In the genomic region with DNA sequence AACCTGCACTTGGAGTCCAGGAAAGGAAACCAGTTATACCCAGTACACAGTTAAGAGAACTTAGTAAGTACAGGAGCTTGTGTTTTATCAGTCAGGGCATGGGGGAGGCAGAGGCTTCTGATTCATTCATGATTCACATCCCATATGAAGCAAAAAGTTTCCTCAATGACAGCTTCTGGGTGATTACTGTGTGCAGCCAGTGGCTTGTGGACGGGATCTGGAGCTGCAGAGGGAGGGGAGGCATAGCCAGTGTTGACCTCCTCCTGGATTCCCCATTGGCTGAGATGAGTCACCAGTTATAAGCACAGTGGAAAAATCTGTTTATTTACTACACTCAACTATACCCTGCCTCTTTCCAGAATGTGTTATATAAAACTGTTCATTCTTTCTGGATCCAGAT, we compare ENCODE assay signal across 8 cellular contexts. TPM values are rescaled to one million over a fixed set of nuclear protein-coding genes. Genes with fewer than 3 reads are reported as not detected.
A peak's percentile ranks its signal among the peaks of the same experiment; 100 is the strongest.
DNase-seq lines count a peak whose midpoint lies in the region; ATAC-seq and TF ChIP-seq lines count a peak whose summit lies in the region.

No MANE protein-coding gene starts in this region.

- H3K4me3 ChIP-seq in HEK293 (ENCODE audit: low read depth, low read length) (no peak overlapping the region), left lung (no peak overlapping the region), colonic mucosa (no peak overlapping the region)

- POLR2A ChIA-PET in HEK293 (lab: Yijun Ruan, JAX): no interaction called here

- peaks cover 22% of the 10 kb centered on the region for H3K4me1 Mint-ChIP-seq in activated T-cell treated with anti-CD3 and anti-CD28 coated beads, Interleukin-2, amount 50 U/mL, for 72 hours (ENCODE audit: low read depth)

- H3K4me3 Mint-ChIP-seq in activated T-cell treated with anti-CD3 and anti-CD28 coated beads, Interleukin-2, amount 50 U/mL, for 72 hours: peak overlapping the region; percentile 18 to 19

- intact Hi-C loops in left lung (cut with DNase I) (no loop called here), colonic mucosa (cut with DNase I) (no loop called here)

- no peak overlapping the region for H3K9ac ChIP-seq in colonic mucosa (ENCODE audit: low read depth in 2 of 2, low read length in 2 of 2)

- H3K27ac Mint-ChIP-seq in activated T-cell treated with anti-CD3 and anti-CD28 coated beads, Interleukin-2, amount 50 U/mL, for 72 hours: no peak overlapping the region

- DNase-seq in 8988T (peak; percentile 21), left lung (peak in 1 of 2 donors; percentile 67), cerebellar cortex (ENCODE audit: low spot score) (no peak), colonic mucosa (no peak)
- DNase-seq in activated T-cell treated with anti-CD3 and anti-CD28 coated beads, Interleukin-2, amount 50 U/mL, for 72 hours: peak; percentile 63 to 75

- no peaks in the 10 kb centered on the region for H3K4me1 ChIP-seq in HEK293 (ENCODE audit: control insufficient read depth, insufficient read depth, low read length)
- H3K4me1 ChIP-seq in left lung: peaks cover 5 to 7% of the 10 kb centered on the region in 2 donors
- H3K4me1 ChIP-seq in colonic mucosa: no peaks in the 10 kb centered on the region

- H3K9me3 ChIP-seq in HEK293 (ENCODE audit: control insufficient read depth, insufficient read depth, low read depth, low read length): no peaks in the 10 kb centered on the region
- H3K9me3 ChIP-seq in left lung: no peaks in the 10 kb centered on the region
- no peaks in the 10 kb centered on the region for H3K9me3 ChIP-seq in colonic mucosa

- H3K27me3 Mint-ChIP-seq in activated T-cell treated with anti-CD3 and anti-CD28 coated beads, Interleukin-2, amount 50 U/mL, for 72 hours (ENCODE audit: low read depth): no peaks in the 10 kb centered on the region

- H3K36me3 Mint-ChIP-seq in activated T-cell treated with anti-CD3 and anti-CD28 coated beads, Interleukin-2, amount 50 U/mL, for 72 hours (ENCODE audit: insufficient read depth in 2 of 2): peaks cover 0 to 2% of the 10 kb centered on the region in 2 donors

- CTCF ChIA-PET in HEK293 (lab: Yijun Ruan, JAX): interaction anchor here (0.6 kb wide), 1 partner anchor 33 kb away, joined by 3 read pairs; no protein-coding TSS in a partner anchor

- H3K27me3 ChIP-seq in left lung (no peaks in the 10 kb centered on the region), colonic mucosa (no peaks in the 10 kb centered on the region)

- no peak for TF ChIP-seq CTCF in HEK293 (tag by site-specific recombination; IDR thresholded peaks at IDR 0.05)
- TF ChIP-seq CTCF in left lung (IDR thresholded peaks at IDR 0.05): no peak
- no peak for TF ChIP-seq CTCF in colonic mucosa (IDR thresholded peaks at IDR 0.05)

- H3K36me3 ChIP-seq in HEK293 (ENCODE audit: control insufficient read depth in 2 of 2, insufficient read depth in 1 of 2, low read length in 2 of 2): no peaks in the 10 kb centered on the region
- H3K36me3 ChIP-seq in left lung: no peaks in the 10 kb centered on the region
- no peaks in the 10 kb centered on the region for H3K36me3 ChIP-seq in colonic mucosa

- ATAC-seq in activated T-cell treated with anti-CD3 and anti-CD28 coated beads, Interleukin-2, amount 50 U/mL, for 72 hours (replicated peaks in 1 of 2): peak; percentile 99
- peak; percentile 93 for ATAC-seq in left lung
- ATAC-seq in GM19397 (IDR thresholded peaks at IDR 0.05; ENCODE audit: unreplicated experiment): no peak
- no peak for ATAC-seq in GM18861 (IDR thresholded peaks at IDR 0.05; ENCODE audit: unreplicated experiment)

- H3K27ac ChIP-seq in HEK293 (ENCODE audit: extremely low read depth, low read depth, low read length) (no peak overlapping the region), left lung (no peak overlapping the region), colonic mucosa (no peak overlapping the region)

- peaks cover 0 to 4% of the 10 kb centered on the region in 2 donors for H3K9me3 Mint-ChIP-seq in activated T-cell treated with anti-CD3 and anti-CD28 coated beads, Interleukin-2, amount 50 U/mL, for 72 hours

TF ChIP-seq in HEK293, 187 proteins besides CTCF, POLR2A, EP300 and RAD21:
- TF ChIP-seq ZBTB20 (tag by site-specific recombination; IDR thresholded peaks at IDR 0.05) (no peak), OSR2 (tag by site-specific recombination; IDR thresholded peaks at IDR 0.05) (peak; percentile 33; the same call in 1 of the 2 replicates)

RNA-seq across cellular contexts. Expression of a gene that starts 17.7 kb away (rescaled TPM):
- total RNA-seq in activated T-cell treated with anti-CD3 and anti-CD28 coated beads, Interleukin-2, amount 50 U/mL, for 72 hours: 1 to 10 TPM in 1 of 2 donors, under 1 TPM in 1; 0.99 to 3.6 TPM
- total RNA-seq in left lung (under 1 TPM; 0.16 to 0.55 TPM), colonic mucosa (under 1 TPM in 1 of 2 donors, not detected in 1; 0.16 TPM)

Comparison
In these comparisons a context has a peak if more than half of its experiments do, and no peak if none do; other contexts are left out.
1. DNase-seq: peak in 8988T (single experiment) and activated T-cell treated with anti-CD3 and anti-CD28 coated beads, Interleukin-2, amount 50 U/mL, for 72 hours (2 of 2); none in cerebellar cortex (single experiment) and colonic mucosa (single experiment).
2. ATAC-seq: peak in activated T-cell treated with anti-CD3 and anti-CD28 coated beads, Interleukin-2, amount 50 U/mL, for 72 hours (2 of 2) and left lung (single experiment); none in GM19397 (single experiment) and GM18861 (single experiment).